27 cellular contexts compared by ENCODE assay signal in genomic region chr15:74506515-74506840, GRCh38.
"Had no signal": no experiment of that assay in that cellular context is flagged by ENCODE, and none has a peak within 500 bp of the region (broad histone marks: within the 10 kb centered on the region; RNA-seq: fewer than 3 reads in every experiment).

No MANE protein-coding gene starts in this region.

- H3K4me3 ChIP-seq: left lung, lower lobe of right lung, neural progenitor cell, ovary, right atrium auricular region, right lobe of liver, smooth muscle cell, suprapubic skin, thoracic aorta, tibial artery, uterus had no signal

- H3K4me2 ChIP-seq: neural progenitor cell, smooth muscle cell had no signal

- H3K27me3 ChIP-seq: left lung, neural progenitor cell, neutrophil, ovary, right atrium auricular region, right lobe of liver, suprapubic skin, tibial artery, uterus had no signal

- H3K27ac ChIP-seq: left lung, lower lobe of right lung, neural progenitor cell, neutrophil, ovary, right atrium auricular region, right lobe of liver, suprapubic skin, thoracic aorta, tibial artery, uterus had no signal

- H3K9ac ChIP-seq: neural progenitor cell had no signal

- H2AFZ ChIP-seq: neural progenitor cell had no signal

- H3K4me1 ChIP-seq: lower lobe of right lung, neural progenitor cell, right atrium auricular region, right lobe of liver, suprapubic skin, tibial artery, uterus had no signal

- H3K36me3 ChIP-seq: left lung, lower lobe of right lung, neural progenitor cell, neutrophil, ovary, right atrium auricular region, right lobe of liver, suprapubic skin, thoracic aorta, uterus had no signal

- H3K4me1 Mint-ChIP-seq: mesothelial cell of epicardium, natural killer cell, nephron progenitor cell, neural progenitor cell had no signal

- H3K4me3 Mint-ChIP-seq: immature natural killer cell; mesothelial cell of epicardium; naive B cell; natural killer cell; nephron progenitor cell; neural progenitor cell; stimulated activated naive B cell treated with anti-CD40 and anti-IgM and Interleukin-4, amounts not matched to agents 10 μg/mL and 1 μg/mL and 100 μg/mL, for 72 hours; stimulated activated naive CD8-positive, alpha-beta T cell treated with anti-CD3 and anti-CD28 coated beads, Interleukin-15, Interleukin-2, amounts not matched to agents 100 ng/mL and 50 ng/mL, for 24 hours had no signal

- H3K9me3 Mint-ChIP-seq: immature natural killer cell; naive B cell; natural killer cell; nephron progenitor cell; neural progenitor cell; stimulated activated naive B cell treated with anti-CD40 and anti-IgM and Interleukin-4, amounts not matched to agents 10 μg/mL and 1 μg/mL and 100 μg/mL, for 72 hours; stimulated activated naive CD8-positive, alpha-beta T cell treated with anti-CD3 and anti-CD28 coated beads, Interleukin-15, Interleukin-2, amounts not matched to agents 100 ng/mL and 50 ng/mL, for 24 hours had no signal

- DNase-seq: hypothalamus; immature natural killer cell; kidney; left colon; left lung; lower lobe of right lung; naive B cell; natural killer cell; nephron progenitor cell; occipital lobe; ovary; right lobe of liver; stimulated activated CD4-positive, alpha-beta T cell treated with anti-CD3 and anti-CD28 coated beads, Interleukin-1b, Interleukin-23, amount 100 ng/mL, for 48 hours; stimulated activated CD4-positive, alpha-beta T cell treated with anti-CD3 and anti-CD28 coated beads, Interleukin-4, amount 100 ng/mL, for 1 hour; stimulated activated naive B cell treated with anti-CD40 and anti-IgM and Interleukin-4, amounts not matched to agents 10 μg/mL and 1 μg/mL and 100 μg/mL, for 72 hours; trophoblast cell; uterus had no signal

- ATAC-seq: left colon; left lung; lower lobe of right lung; natural killer cell; right lobe of liver; stimulated activated naive B cell treated with anti-CD40 and anti-IgM and Interleukin-4, amounts not matched to agents 10 μg/mL and 1 μg/mL and 100 μg/mL, for 72 hours had no signal

- H3K27ac Mint-ChIP-seq: mesothelial cell of epicardium; natural killer cell; nephron progenitor cell; progenitor cell of endocrine pancreas; stimulated activated naive CD8-positive, alpha-beta T cell treated with anti-CD3 and anti-CD28 coated beads, Interleukin-15, Interleukin-2, amounts not matched to agents 100 ng/mL and 50 ng/mL, for 24 hours had no signal

- H3K27me3 Mint-ChIP-seq: naive B cell; progenitor cell of endocrine pancreas; stimulated activated naive B cell treated with anti-CD40 and anti-IgM and Interleukin-4, amounts not matched to agents 10 μg/mL and 1 μg/mL and 100 μg/mL, for 72 hours; stimulated activated naive CD8-positive, alpha-beta T cell treated with anti-CD3 and anti-CD28 coated beads, Interleukin-15, Interleukin-2, amounts not matched to agents 100 ng/mL and 50 ng/mL, for 24 hours had no signal

- H3K9me3 ChIP-seq: left lung, lower lobe of right lung, neutrophil, ovary, right atrium auricular region, right lobe of liver, suprapubic skin, thoracic aorta, tibial artery, uterus had no signal
